ENCODE assay signal across 8 cellular contexts in the genomic region with DNA sequence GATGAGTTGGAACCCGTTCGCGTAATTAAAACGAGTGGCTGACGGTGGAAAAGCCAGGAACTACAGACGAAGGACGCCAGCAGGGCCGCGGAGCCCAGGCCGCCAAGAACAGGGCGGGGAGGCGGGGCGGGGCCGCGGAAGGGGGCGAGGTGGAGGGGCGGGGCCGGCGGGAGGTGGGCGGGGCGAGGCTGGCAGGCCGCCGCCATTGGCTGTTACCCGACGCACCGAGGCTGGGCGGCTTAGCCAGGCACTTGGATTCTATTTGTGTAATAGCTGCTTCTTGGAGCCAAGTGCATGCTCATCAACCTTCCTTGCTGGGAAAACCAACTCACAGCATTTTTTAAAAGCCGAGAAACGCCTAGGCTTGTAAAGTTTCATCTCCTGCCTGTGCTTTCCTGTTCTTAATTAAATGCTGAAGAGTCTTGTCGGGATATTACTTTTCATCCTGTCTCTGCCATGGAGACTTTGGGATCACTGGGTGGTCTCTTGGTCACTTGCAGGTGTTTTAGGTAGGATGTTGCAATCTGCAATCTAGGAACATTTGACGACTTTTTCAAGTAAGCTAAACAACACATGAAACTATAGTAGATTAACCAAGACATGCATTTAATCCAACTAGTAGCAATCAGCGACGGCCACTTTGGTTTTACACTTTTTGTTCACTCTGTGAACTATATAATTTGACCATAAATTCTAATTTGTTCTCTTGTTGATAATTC.
DNase-seq lines count a peak whose midpoint lies in the region; ATAC-seq lines count a peak whose summit lies in the region.

No MANE protein-coding gene starts in this region.

- H3K36me3 ChIP-seq in effector memory CD4-positive, alpha-beta T cell (ENCODE audit: control insufficient read depth, insufficient read depth, low read length) = no peaks in the 10 kb centered on the region

- no peaks in the 10 kb centered on the region for H3K27me3 ChIP-seq in effector memory CD4-positive, alpha-beta T cell (replicated peaks; ENCODE audit: control insufficient read depth, insufficient read depth, low read length, poor library complexity, severe bottlenecking)

- peak overlapping the region; percentile 88 for H3K4me3 ChIP-seq in effector memory CD4-positive, alpha-beta T cell (ENCODE audit: insufficient read depth, low read depth, low read length, poor library complexity, severe bottlenecking)

- peaks cover 11% of the 10 kb centered on the region for H3K4me1 ChIP-seq in effector memory CD4-positive, alpha-beta T cell (ENCODE audit: control insufficient read depth, insufficient read depth, low read length, poor library complexity, severe bottlenecking)

- peak; percentile 41 for ATAC-seq in GM19467 (IDR thresholded peaks at IDR 0.05; ENCODE audit: unreplicated experiment)

- H3K27ac ChIP-seq in effector memory CD4-positive, alpha-beta T cell (ENCODE audit: insufficient read depth, low read length, poor library complexity, severe bottlenecking) = peak overlapping the region; percentile 99

- DNase-seq in CD1c-positive myeloid dendritic cell (ENCODE audit: extremely low spot score) (peak; percentile 89), HS-27A (ENCODE audit: low read depth) (peak; percentile 50), NOMO-1 (lab: John Stamatoyannopoulos, UW; ENCODE audit: unreplicated experiment in 2 of 2) (peak; percentile 74), medulla oblongata (ENCODE audit: extremely low spot score) (peak; percentile 93)
- DNase-seq in activated CD8-positive, alpha-beta memory T cell treated with anti-CD3 and anti-CD28 coated beads for 48 hours (ENCODE audit: low read depth in 2 of 3, low spot score in 2 of 3) = peak; percentile 56 to 67 (median 58)
- DNase-seq in effector memory CD4-positive, alpha-beta T cell = peak; percentile 75 to 76 (median 76)
- DNase-seq in stimulated activated CD8-positive, alpha-beta memory T cell treated with anti-CD3 and anti-CD28 coated beads, Interleukin-12 subunit alpha, Interleukin-12 subunit beta, amount 100 ng/mL, for 1 hour (ENCODE audit: low read depth) = peak; percentile 64

- no peaks in the 10 kb centered on the region for H3K9me3 ChIP-seq in effector memory CD4-positive, alpha-beta T cell (ENCODE audit: control insufficient read depth, low read length)

Comparison
In these comparisons a context has a peak if more than half of its experiments do, and no peak if none do; other contexts are left out.
1. Peak in every context shown above with its lines: DNase-seq, ATAC-seq, H3K4me3 ChIP-seq and H3K27ac ChIP-seq.